ENCODE assay signal across 15 cellular contexts in genomic region chr6:113668712-113669408, GRCh38.
A peak's percentile ranks its signal among the peaks of the same experiment; 100 is the strongest.
DNase-seq lines count a peak whose midpoint lies in the region; ATAC-seq and TF ChIP-seq lines count a peak whose summit lies in the region.
"Had no signal": no experiment of that assay in that cellular context is flagged by ENCODE, and none has a peak within 500 bp of the region (broad histone marks: within the 10 kb centered on the region; RNA-seq: fewer than 3 reads in every experiment).

No MANE protein-coding gene starts in this region.

- CTCF ChIA-PET in HEK293 (lab: Yijun Ruan, JAX), result interaction anchor here (1.1 kb wide), 1 partner anchor 186 kb away, joined by 3 read pairs; no protein-coding TSS in a partner anchor

- no peaks in the 10 kb centered on the region for H3K9me3 ChIP-seq in HEK293 (ENCODE audit: control insufficient read depth, insufficient read depth, low read depth, low read length)
- no peaks in the 10 kb centered on the region for H3K9me3 ChIP-seq in right lobe of liver
- no peaks in the 10 kb centered on the region for H3K9me3 ChIP-seq in WERI-Rb-1 (ENCODE audit: severe bottlenecking)
- H3K9me3 ChIP-seq: ascending aorta, Caco-2, Peyer's patch, thyroid gland had no signal

- H3K4me3 ChIP-seq in HEK293 (ENCODE audit: low read depth, low read length) (no peak overlapping the region), right lobe of liver (no peak overlapping the region), WERI-Rb-1 (ENCODE audit: low read depth, low read length) (no peak overlapping the region)
- H3K4me3 ChIP-seq: ascending aorta, Peyer's patch, thyroid gland had no signal

- H3K4me1 ChIP-seq in HEK293 (ENCODE audit: control insufficient read depth, insufficient read depth, low read length) (peaks cover 4% of the 10 kb centered on the region; the same call in 1 of the 2 replicates), right lobe of liver (peaks cover 0 to 5% (median 0%) of the 10 kb centered on the region in 4 donors)
- H3K4me1 ChIP-seq: Peyer's patch had no signal

- POLR2A ChIA-PET in HEK293 (lab: Yijun Ruan, JAX), result no interaction called here

- H3K27me3 ChIP-seq in right lobe of liver (no peaks in the 10 kb centered on the region), WERI-Rb-1 (ENCODE audit: insufficient read depth, low read depth, severe bottlenecking) (no peaks in the 10 kb centered on the region)
- H3K27me3 ChIP-seq: ascending aorta, Peyer's patch, thyroid gland had no signal

- 23% methylated on average over 1 of the region's 1 CpG for WGBS in right lobe of liver (ENCODE audit: insufficient coverage, low coverage, low lambda C conversion rate, missing lambda C conversion rate)

- peak; percentile 63 for DNase-seq in NCI-H146 (lab: John Stamatoyannopoulos, UW)
- DNase-seq in right lobe of liver, result no peak
- no peak for DNase-seq in globus pallidus (ENCODE audit: low spot score)
- no peak for DNase-seq in inferior parietal cortex (ENCODE audit: extremely low spot score)
- no peak for DNase-seq in WERI-Rb-1
- DNase-seq: activated CD8-positive, alpha-beta memory T cell treated with anti-CD3 and anti-CD28 coated beads, Interleukin-2, amount 50 U/mL, for 4 hours; Caco-2; hypothalamus; Peyer's patch; T1000; thyroid gland had no signal

- no peak for TF ChIP-seq CTCF in HEK293 (tag by site-specific recombination; IDR thresholded peaks at IDR 0.05)
- TF ChIP-seq CTCF in right lobe of liver (IDR thresholded peaks at IDR 0.05), result no peak
- no peak for TF ChIP-seq CTCF in WERI-Rb-1 (IDR thresholded peaks at IDR 0.05; ENCODE audit: low read depth, low read length)

- H3K36me3 ChIP-seq in HEK293 (ENCODE audit: control insufficient read depth in 2 of 2, insufficient read depth in 1 of 2, low read length in 2 of 2) (no peaks in the 10 kb centered on the region), right lobe of liver (no peaks in the 10 kb centered on the region), WERI-Rb-1 (no peaks in the 10 kb centered on the region)
- H3K36me3 ChIP-seq: ascending aorta, Peyer's patch, thyroid gland had no signal

- intact Hi-C loops in right lobe of liver (cut with DNase I), result no loop called here

- peak; percentile 50 for ATAC-seq in GM18502 (IDR thresholded peaks at IDR 0.05; ENCODE audit: poor library complexity, unreplicated experiment)
- ATAC-seq in right lobe of liver, result peak in 3 of 4 donors; percentile 33 to 65 (median 36)
- ATAC-seq in GM19328 (IDR thresholded peaks at IDR 0.05; ENCODE audit: unreplicated experiment), result no peak

- H3K27ac ChIP-seq in HEK293 (ENCODE audit: extremely low read depth, low read depth, low read length), result no peak overlapping the region
- no peak overlapping the region for H3K27ac ChIP-seq in right lobe of liver
- no peak overlapping the region for H3K27ac ChIP-seq in WERI-Rb-1
- H3K27ac ChIP-seq: ascending aorta, Peyer's patch, thyroid gland had no signal

- TF ChIP-seq POLR2A in right lobe of liver (IDR thresholded peaks at IDR 0.05), result no peak

TF ChIP-seq in HEK293, 187 proteins besides CTCF, POLR2A, EP300 and RAD21:
- TF ChIP-seq PRDM4 (tag by site-specific recombination; IDR thresholded peaks at IDR 0.05) (0 out of 2 replicates have a peak, but pooled peaks have one; percentile 39), ZNF114 (tag by site-specific recombination; IDR thresholded peaks at IDR 0.05) (no peak)
TF ChIP-seq in HEK293: peak in this region for 1.
